ENCODE assay signal across 16 cellular contexts in the genomic region with DNA sequence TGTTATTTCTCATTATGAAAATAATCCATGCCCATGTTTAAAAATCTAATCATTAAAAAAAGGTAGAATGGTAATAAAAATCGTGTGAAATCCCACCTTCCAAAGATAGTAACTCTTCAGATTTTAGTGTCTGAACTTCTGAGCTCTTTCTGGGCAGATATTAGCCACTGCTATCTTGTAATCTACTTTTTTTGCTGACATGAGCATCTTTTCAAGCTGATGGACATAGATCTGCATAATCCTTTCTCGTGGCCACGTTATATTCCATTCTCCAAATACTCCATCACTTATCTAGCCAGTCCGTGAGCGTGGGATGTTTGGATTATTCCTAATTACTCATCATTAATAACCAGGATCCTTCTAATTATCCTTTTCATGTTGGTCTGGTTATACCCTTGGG.
A peak's percentile ranks its signal among the peaks of the same experiment; 100 is the strongest.
DNase-seq lines count a peak whose midpoint lies in the region; ATAC-seq, FAIRE-seq and TF ChIP-seq lines count a peak whose summit lies in the region.
"Had no signal": no experiment of that assay in that cellular context is flagged by ENCODE, and none has a peak within 500 bp of the region (broad histone marks: within the 10 kb centered on the region; RNA-seq: fewer than 3 reads in every experiment).

No MANE protein-coding gene starts in this region.

- ATAC-seq in left ventricle myocardium superior (no peak), A549 (no peak), IMR-90 (ENCODE audit: low read depth) (no peak)
- ATAC-seq: GM12878 had no signal

- H3K36me3 ChIP-seq in right atrium auricular region (no peaks in the 10 kb centered on the region), IMR-90 (ENCODE audit: control insufficient read depth, insufficient read depth, low read length) (no peaks in the 10 kb centered on the region), osteoblast (ENCODE audit: insufficient read depth, low read length) (no peaks in the 10 kb centered on the region)
- H3K36me3 ChIP-seq: BE2C; BLaER1 treated with 17β-estradiol and CSF1 and Interleukin-3, amounts not matched to agents 10 nM and 100 nM had no signal

- H2AK9ac ChIP-seq in IMR-90 (replicated peaks; ENCODE audit: low read depth, low read length, poor library complexity): no peak overlapping the region

- H3K27me3 ChIP-seq in right atrium auricular region: no peaks in the 10 kb centered on the region
- peaks cover 6% of the 10 kb centered on the region for H3K27me3 ChIP-seq in IMR-90 (ENCODE audit: control insufficient read depth, insufficient read depth, low read length)
- peaks cover 3% of the 10 kb centered on the region for H3K27me3 ChIP-seq in osteoblast (ENCODE audit: insufficient read depth, low read length)
- H3K27me3 ChIP-seq: BE2C; BLaER1 treated with 17β-estradiol and CSF1 and Interleukin-3, amounts not matched to agents 10 nM and 100 nM had no signal

- CTCF ChIA-PET in A549 (lab: Yijun Ruan, JAX): interaction anchor here (1.4 to 2.5 kb wide), 2 partner anchors 59 to 474 kb away, joined by 3 to 8 read pairs; no protein-coding TSS in a partner anchor
- CTCF ChIA-PET in IMR-90 (lab: Yijun Ruan, JAX): interaction anchor here (1.4 kb wide), 1 partner anchor 63 kb away, joined by 4 read pairs; no protein-coding TSS in a partner anchor

- no peak overlapping the region for H2AFZ ChIP-seq in IMR-90 (replicated peaks; ENCODE audit: low read length, poor library complexity)
- no peak overlapping the region for H2AFZ ChIP-seq in osteoblast (ENCODE audit: low read length)
- H2AFZ ChIP-seq: GM23338 had no signal

- no peak overlapping the region for H4K91ac ChIP-seq in IMR-90 (ENCODE audit: insufficient read depth, low read depth, low read length)

- H3K4me1 ChIP-seq in right atrium auricular region (peaks cover 0 to 29% of the 10 kb centered on the region in 2 donors), A549 (peaks cover 8% of the 10 kb centered on the region; the same call in 1 of the 3 replicates), IMR-90 (ENCODE audit: control insufficient read depth, insufficient read depth, low read length) (no peaks in the 10 kb centered on the region), osteoblast (ENCODE audit: insufficient read depth, low read length) (no peaks in the 10 kb centered on the region)

- no peak overlapping the region for H3K56ac ChIP-seq in IMR-90 (ENCODE audit: extremely low read depth, insufficient read depth, low read length)

- H3K23ac ChIP-seq in IMR-90 (ENCODE audit: low read depth, low read length): no peak overlapping the region

- POLR2A ChIA-PET in A549 (lab: Yijun Ruan, JAX): no interaction called here
- POLR2A ChIA-PET in IMR-90 (lab: Charles Lee; ENCODE audit: unreplicated experiment): no interaction called here

- TF ChIP-seq RAD21 in A549 (conservative IDR thresholded peaks at IDR 0.05 in 1 of 2, IDR thresholded peaks at IDR 0.05 in 1 of 2): no peak
- no peak for TF ChIP-seq RAD21 in IMR-90 (IDR thresholded peaks at IDR 0.05; ENCODE audit: low read length)

- H2BK15ac ChIP-seq in IMR-90 (ENCODE audit: low read depth, low read length): no peak overlapping the region

- no peaks in the 10 kb centered on the region for H3K9me3 ChIP-seq in right atrium auricular region
- H3K9me3 ChIP-seq in A549: no peaks in the 10 kb centered on the region
- no peaks in the 10 kb centered on the region for H3K9me3 ChIP-seq in IMR-90 (ENCODE audit: control insufficient read depth, insufficient read depth, low read length)
- no peaks in the 10 kb centered on the region for H3K9me3 ChIP-seq in osteoblast (ENCODE audit: low read depth, low read length)
- H3K9me3 ChIP-seq: BE2C; BLaER1 treated with 17β-estradiol and CSF1 and Interleukin-3, amounts not matched to agents 10 nM and 100 nM had no signal

- no peak overlapping the region for H3K4ac ChIP-seq in IMR-90 (ENCODE audit: low read depth, low read length)

- H3K9me1 ChIP-seq in IMR-90 (ENCODE audit: insufficient read depth, low read length): no peaks in the 10 kb centered on the region

- H3K4me3 ChIP-seq in right atrium auricular region (no peak overlapping the region), A549 (no peak overlapping the region), IMR-90 (ENCODE audit: insufficient read depth, low read depth, low read length) (no peak overlapping the region), osteoblast (ENCODE audit: insufficient read depth, low read length) (no peak overlapping the region)
- H3K4me3 ChIP-seq: BLaER1 treated with 17β-estradiol and CSF1 and Interleukin-3, amounts not matched to agents 10 nM and 100 nM; GM12878; GM23338 had no signal

- FAIRE-seq in A549 (lab: Jason Lieb, UNC): no peak
- FAIRE-seq: D721Med, GM12878 had no signal

- peak overlapping the region; percentile 78 to 87 for H3K27ac ChIP-seq in right atrium auricular region
- H3K27ac ChIP-seq in A549: peak overlapping the region in 1 of 2 experiments; percentile 68; a peak in 1 of 6 replicates
- H3K27ac ChIP-seq in IMR-90 (ENCODE audit: insufficient read depth, low read length): no peak overlapping the region
- no peak overlapping the region for H3K27ac ChIP-seq in osteoblast (ENCODE audit: low read depth, low read length)
- H3K27ac ChIP-seq: BLaER1 treated with 17β-estradiol and CSF1 and Interleukin-3, amounts not matched to agents 10 nM and 100 nM had no signal

- H2BK20ac ChIP-seq in IMR-90 (ENCODE audit: low read depth, low read length): no peak overlapping the region

- no peak overlapping the region for H2BK120ac ChIP-seq in IMR-90 (ENCODE audit: low read depth, low read length)

- H2AK5ac ChIP-seq in IMR-90 (ENCODE audit: low read depth, low read length): no peak overlapping the region

- TF ChIP-seq POLR2A in A549 (IDR thresholded peaks at IDR 0.05; ENCODE audit: low read length) (no peak), IMR-90 (IDR thresholded peaks at IDR 0.05; ENCODE audit: low read depth, low read length) (no peak)

- H4K8ac ChIP-seq in IMR-90 (ENCODE audit: low read depth in 2 of 2, low read length in 2 of 2): no peak overlapping the region

- no peaks in the 10 kb centered on the region for H3K79me1 ChIP-seq in IMR-90 (ENCODE audit: low read depth in 1 of 2, low read length in 2 of 2)

- no peak for TF ChIP-seq EP300 in A549 (IDR thresholded peaks at IDR 0.05)

- intact Hi-C loops in left ventricle myocardium superior (cut with micrococcal nuclease): no loop called here
- intact Hi-C loops in IMR-90 (cut with micrococcal nuclease): no loop called here

- H3K4me2 ChIP-seq in A549 (no peak overlapping the region), IMR-90 (ENCODE audit: low read depth, low read length) (no peak overlapping the region), osteoblast (ENCODE audit: insufficient read depth, low read length) (no peak overlapping the region)
- H3K4me2 ChIP-seq: GM23338 had no signal

- no TSS peak for BruUV-seq in IMR-90 (replicated peaks; lab: Mats Ljungman, UMichigan)

- H3K79me2 ChIP-seq in osteoblast (ENCODE audit: insufficient read depth, low read length): no peaks in the 10 kb centered on the region

- in situ Hi-C loops in IMR-90 (cut with MboI; ENCODE audit: low sequenced_read_pairs): no loop called here

- TF ChIP-seq CTCF in right atrium auricular region (IDR thresholded peaks at IDR 0.05) (no peak), A549 (IDR thresholded peaks at IDR 0.05) (no peak), IMR-90 (conservative IDR thresholded peaks at IDR 0.05; ENCODE audit: low read depth, low read length) (no peak), osteoblast (IDR thresholded peaks at IDR 0.05; ENCODE audit: extremely low read depth, low read depth, low read length) (no peak)

- no peak overlapping the region for H3K14ac ChIP-seq in IMR-90 (replicated peaks; ENCODE audit: low read depth, low read length)

- H3K9ac ChIP-seq in IMR-90 (ENCODE audit: low read depth, low read length): no peak overlapping the region
- H3K9ac ChIP-seq: BLaER1 treated with 17β-estradiol and CSF1 and Interleukin-3, amounts not matched to agents 10 nM and 100 nM had no signal

- 72% methylated on average over 5 of the region's 5 CpGs for WGBS in A549 (ENCODE audit: missing lambda C conversion rate)
- WGBS in IMR-90 (ENCODE audit: extremely low coverage in 2 of 2, insufficient read length in 1 of 2), 2 experiments: 100% methylated on average over 1 of the region's 5 CpGs; no CpG with 5 or more reads in 1 of the 2 experiments

- H2BK5ac ChIP-seq in IMR-90 (ENCODE audit: low read depth, low read length, poor library complexity, severe bottlenecking): no peak overlapping the region

- DNase-seq in right atrium auricular region (ENCODE audit: low spot score): no peak
- DNase-seq in left ventricle myocardium superior: no peak
- DNase-seq in A549 (ENCODE audit: low read depth in 1 of 2, low spot score in 1 of 2): no peak
- DNase-seq in IMR-90: no peak
- DNase-seq in osteoblast (ENCODE audit: insufficient read length, low spot score, missing footprints): peak; percentile 51
- DNase-seq in iPS-NIHi11 (ENCODE audit: low spot score): no peak
- DNase-seq: CD4-positive, alpha-beta T cell; CD8-positive, alpha-beta memory T cell; DMS 273 treated with DMSO at 0.1 percent for 48 hours; DMS79; GDM1 had no signal

- H4K20me1 ChIP-seq in IMR-90 (ENCODE audit: insufficient read depth, low read length) (no peaks in the 10 kb centered on the region), osteoblast (ENCODE audit: insufficient read depth, low read length) (no peaks in the 10 kb centered on the region)

- H4K5ac ChIP-seq in IMR-90 (ENCODE audit: low read depth, low read length): no peak overlapping the region

- no peak overlapping the region for H3K18ac ChIP-seq in IMR-90 (ENCODE audit: low read depth, low read length)

- dilution Hi-C loops in IMR-90 (cut with HindIII; ENCODE audit: low sequenced_read_pairs, unreplicated experiment): no loop called here

TF ChIP-seq in A549, 52 proteins besides CTCF, POLR2A, EP300 and RAD21 (continues in another document):
- TF ChIP-seq MAFK (IDR thresholded peaks at IDR 0.05; ENCODE audit: partially characterized antibody) (peak; percentile 91), GATA3 (IDR thresholded peaks at IDR 0.05; ENCODE audit: borderline replicate concordance) (no peak), NPAS2 (CRISPR knock-in tag; IDR thresholded peaks at IDR 0.05; ENCODE audit: borderline replicate concordance) (no peak)

TF ChIP-seq in IMR-90, 13 proteins besides CTCF, POLR2A, EP300 and RAD21:
- no peak for TF ChIP-seq NFE2L2 (IDR thresholded peaks at IDR 0.05; ENCODE audit: low read depth, low read length)
- peak; percentile 91 for TF ChIP-seq MAFK (IDR thresholded peaks at IDR 0.05; ENCODE audit: low read depth, low read length)

Comparison
In these comparisons a context has a peak if more than half of its experiments do, and no peak if none do; other contexts are left out.
1. H3K27ac ChIP-seq: peak in right atrium auricular region (2 of 2); none in IMR-90 (single experiment) and osteoblast (single experiment).